In genomic region chr1:161560960-161561715, GRCh38 we compare ENCODE assay signal across 10 cellular contexts. TPM values are rescaled to one million over a fixed set of nuclear protein-coding genes. Genes with fewer than 3 reads are reported as not detected.
DNase-seq lines count a peak whose midpoint lies in the region; ATAC-seq and TF ChIP-seq lines count a peak whose summit lies in the region.
"Not testable (repeated sequence)": the region's sequence is repeated elsewhere in the genome, so short reads cannot be mapped to it uniquely, and the experiment has no call there.
"Had no signal": no experiment of that assay in that cellular context is flagged by ENCODE, and none has a peak within 500 bp of the region (broad histone marks: within the 10 kb centered on the region; RNA-seq: fewer than 3 reads in every experiment).

No MANE protein-coding gene starts in this region.

- H3K36me3 Mint-ChIP-seq in CD8-positive, alpha-beta memory T cell; activated T-helper 2 cell treated with anti-CD3 and anti-CD28 coated beads, Interferon-gamma antibody, Interleukin-2, Interleukin-4, amounts not matched to agents 10 μg/mL and 5 μg/mL and 100 μg/mL, durations not matched to agents 14 hours and 24 hours and 36 hours (ENCODE audit: low read depth): not testable (repeated sequence)

- H3K27ac Mint-ChIP-seq in CD8-positive, alpha-beta memory T cell = peak overlapping the region in 7 of 8 donors; percentile 43 to 90 (median 80)
- peak overlapping the region; percentile 13 for H3K27ac Mint-ChIP-seq in activated T-helper 2 cell treated with anti-CD3 and anti-CD28 coated beads, Interferon-gamma antibody, Interleukin-2, Interleukin-4, amounts not matched to agents 10 μg/mL and 5 μg/mL and 100 μg/mL, durations not matched to agents 14 hours and 24 hours and 36 hours

- H3K4me3 Mint-ChIP-seq in CD8-positive, alpha-beta memory T cell = peak overlapping the region in 6 of 7 donors; percentile 52 to 73 (median 66)
- H3K4me3 Mint-ChIP-seq in activated T-helper 2 cell treated with anti-CD3 and anti-CD28 coated beads, Interferon-gamma antibody, Interleukin-2, Interleukin-4, amounts not matched to agents 10 μg/mL and 5 μg/mL and 100 μg/mL, durations not matched to agents 14 hours and 24 hours and 36 hours (ENCODE audit: low read depth) = not testable (repeated sequence)

- intact Hi-C loops in activated T-helper 2 cell treated with anti-CD3 and anti-CD28 coated beads, Interferon-gamma antibody, Interleukin-2, Interleukin-4, amounts not matched to agents 10 μg/mL and 5 μg/mL and 100 μg/mL, durations not matched to agents 14 hours and 24 hours and 36 hours (cut with micrococcal nuclease) = loop anchor here (10.0 kb wide), 1 partner anchor 84 kb away; no protein-coding TSS in a partner anchor
- intact Hi-C loops in lower lobe of right lung (cut with DNase I) = not testable (repeated sequence)

- not testable (repeated sequence) for H3K27ac ChIP-seq in CD8-positive, alpha-beta memory T cell (ENCODE audit: low read depth, low read length); lower lobe of right lung

- ATAC-seq in GM19452 (IDR thresholded peaks at IDR 0.05; ENCODE audit: unreplicated experiment) = peak; percentile 56
- ATAC-seq in lower lobe of right lung = peak; percentile 89 to 92
- peak; percentile 9 for ATAC-seq in stimulated activated naive CD8-positive, alpha-beta T cell treated with anti-CD3 and anti-CD28 coated beads, Interleukin-15, Interleukin-2, amounts not matched to agents 100 U/mL and 50 U/mL, for 24 hours

- H3K27me3 ChIP-seq in CD8-positive, alpha-beta memory T cell (ENCODE audit: insufficient read depth, low read length, poor library complexity, severe bottlenecking); lower lobe of right lung (ENCODE audit: low read depth): not testable (repeated sequence)

- H3K4me1 Mint-ChIP-seq in CD8-positive, alpha-beta memory T cell = peaks cover 9 to 13% (median 11%) of the 10 kb centered on the region in 3 donors
- H3K4me1 Mint-ChIP-seq in activated T-helper 2 cell treated with anti-CD3 and anti-CD28 coated beads, Interferon-gamma antibody, Interleukin-2, Interleukin-4, amounts not matched to agents 10 μg/mL and 5 μg/mL and 100 μg/mL, durations not matched to agents 14 hours and 24 hours and 36 hours (ENCODE audit: low read depth) = peaks cover 12% of the 10 kb centered on the region

- POLR2A ChIA-PET in CD8-positive, alpha-beta memory T cell (lab: Charles Lee) = not testable (repeated sequence)

- peak; percentile 5 for TF ChIP-seq CTCF in fibroblast of the aortic adventitia (IDR thresholded peaks at IDR 0.05; ENCODE audit: insufficient read depth, low read length)
- TF ChIP-seq CTCF in lower lobe of right lung (IDR thresholded peaks at IDR 0.05) = peak; percentile 17

- not testable (repeated sequence) for H3K4me3 ChIP-seq in CD8-positive, alpha-beta memory T cell (ENCODE audit: low read length); fibroblast of the aortic adventitia (ENCODE audit: low read depth, low read length); lower lobe of right lung

- H3K9me3 Mint-ChIP-seq in CD8-positive, alpha-beta memory T cell; activated T-helper 2 cell treated with anti-CD3 and anti-CD28 coated beads, Interferon-gamma antibody, Interleukin-2, Interleukin-4, amounts not matched to agents 10 μg/mL and 5 μg/mL and 100 μg/mL, durations not matched to agents 14 hours and 24 hours and 36 hours: not testable (repeated sequence)

- CTCF ChIA-PET in CD8-positive, alpha-beta memory T cell (lab: Charles Lee) = not testable (repeated sequence)

- H3K36me3 ChIP-seq in CD8-positive, alpha-beta memory T cell (ENCODE audit: insufficient read depth, low read length); lower lobe of right lung: not testable (repeated sequence)

- H3K27me3 Mint-ChIP-seq in CD8-positive, alpha-beta memory T cell = not testable (repeated sequence)
- H3K27me3 Mint-ChIP-seq in activated T-helper 2 cell treated with anti-CD3 and anti-CD28 coated beads, Interferon-gamma antibody, Interleukin-2, Interleukin-4, amounts not matched to agents 10 μg/mL and 5 μg/mL and 100 μg/mL, durations not matched to agents 14 hours and 24 hours and 36 hours (ENCODE audit: low read depth) = peaks cover 14% of the 10 kb centered on the region

- not testable (repeated sequence) for DNase-seq in CD8-positive, alpha-beta memory T cell; activated T-helper 2 cell treated with anti-CD3 and anti-CD28 coated beads, Interferon-gamma antibody, Interleukin-2, Interleukin-4, amounts not matched to agents 10 μg/mL and 5 μg/mL and 100 μg/mL, durations not matched to agents 14 hours and 24 hours and 36 hours (ENCODE audit: low spot score); lower lobe of right lung; stimulated activated naive CD8-positive, alpha-beta T cell treated with anti-CD3 and anti-CD28 coated beads, Interleukin-15, Interleukin-2, amounts not matched to agents 100 U/mL and 50 U/mL, for 24 hours
- DNase-seq in M059J (ENCODE audit: low read depth) (peak; percentile 47), SIG-M5 treated with dmso at 0.1 percent for 504 hours (lab: John Stamatoyannopoulos, UW; ENCODE audit: unreplicated experiment) (peak; percentile 92), fibroblast of the aortic adventitia (ENCODE audit: low read depth) (peak; percentile 42)

- H3K4me1 ChIP-seq in CD8-positive, alpha-beta memory T cell (ENCODE audit: insufficient read depth, low read length); lower lobe of right lung: not testable (repeated sequence)

- not testable (repeated sequence) for H3K9me3 ChIP-seq in CD8-positive, alpha-beta memory T cell (ENCODE audit: low read length); lower lobe of right lung

RNA-seq across cellular contexts. Expression of gene FCGR3A, which starts 11.5 kb away (rescaled TPM):
- total RNA-seq in CD8-positive, alpha-beta memory T cell = 1 to 10 TPM in 1 of 2 experiments, under 1 TPM in 1; 0.58 to 1.1 TPM
- 44.6 TPM for polyA plus RNA-seq in CD8-positive, alpha-beta memory T cell
- not detected in 2 replicates for total RNA-seq in M059J (2014; rRNA removed; shearing (Covaris generic))
- not detected in 2 replicates for total RNA-seq in activated T-helper 2 cell treated with anti-CD3 and anti-CD28 coated beads, Interferon-gamma antibody, Interleukin-2, Interleukin-4, amounts not matched to agents 10 μg/mL and 5 μg/mL and 100 μg/mL, durations not matched to agents 14 hours and 24 hours and 36 hours
- not detected in 2 replicates for total RNA-seq in fibroblast of the aortic adventitia (ENCODE audit: low replicate concordance)
- 323 TPM for total RNA-seq in lower lobe of right lung
- total RNA-seq: epithelial cell of proximal tubule had no signal
- polyA plus RNA-seq: BJ had no signal

RNA-seq across cellular contexts. Expression of gene HSPA6, which starts 36.8 kb away (rescaled TPM):
- 1 to 10 TPM in 1 of 2 experiments, under 1 TPM in 1; 0.90 to 1.3 TPM for total RNA-seq in CD8-positive, alpha-beta memory T cell
- polyA plus RNA-seq in CD8-positive, alpha-beta memory T cell = 1.4 TPM
- 0.15 and 0.44 TPM in 2 replicates for total RNA-seq in M059J (2014; rRNA removed; shearing (Covaris generic))
- 4.4 and 4.9 TPM in 2 replicates for total RNA-seq in activated T-helper 2 cell treated with anti-CD3 and anti-CD28 coated beads, Interferon-gamma antibody, Interleukin-2, Interleukin-4, amounts not matched to agents 10 μg/mL and 5 μg/mL and 100 μg/mL, durations not matched to agents 14 hours and 24 hours and 36 hours
- total RNA-seq in fibroblast of the aortic adventitia (ENCODE audit: low replicate concordance) (0.45 TPM in 1 of 2 replicates, not detected in the other), lower lobe of right lung (13.0 TPM)

RNA-seq across cellular contexts. Expression of gene FCGR2A, which starts 55.9 kb away (rescaled TPM):
- total RNA-seq in CD8-positive, alpha-beta memory T cell = under 1 TPM; 0.46 to 0.82 TPM
- not detected for polyA plus RNA-seq in CD8-positive, alpha-beta memory T cell
- 6.6 and 7.8 TPM in 2 replicates for total RNA-seq in M059J (2014; rRNA removed; shearing (Covaris generic))
- 0.50 and 0.60 TPM in 2 replicates for total RNA-seq in activated T-helper 2 cell treated with anti-CD3 and anti-CD28 coated beads, Interferon-gamma antibody, Interleukin-2, Interleukin-4, amounts not matched to agents 10 μg/mL and 5 μg/mL and 100 μg/mL, durations not matched to agents 14 hours and 24 hours and 36 hours
- total RNA-seq in fibroblast of the aortic adventitia (ENCODE audit: low replicate concordance) (0.99 TPM in 1 of 2 replicates, not detected in the other), lower lobe of right lung (223 TPM)
- total RNA-seq: epithelial cell of proximal tubule had no signal

Comparison
In these comparisons a context has a peak if more than half of its experiments do, and no peak if none do; other contexts are left out.
1. ATAC-seq: peak in every context shown above with its lines; median percentile 90 in lower lobe of right lung; 56 in GM19452; 9 in stimulated activated naive CD8-positive, alpha-beta T cell treated with anti-CD3 and anti-CD28 coated beads, Interleukin-15, Interleukin-2, amounts not matched to agents 100 U/mL and 50 U/mL, for 24 hours.
2. RNA of gene FCGR3A, which starts 11.5 kb away (total RNA-seq): 323 TPM in lower lobe of right lung (single experiment); 0.58 to 1.1 TPM in CD8-positive, alpha-beta memory T cell, not detected in activated T-helper 2 cell treated with anti-CD3 and anti-CD28 coated beads, Interferon-gamma antibody, Interleukin-2, Interleukin-4, amounts not matched to agents 10 μg/mL and 5 μg/mL and 100 μg/mL, durations not matched to agents 14 hours and 24 hours and 36 hours, not detected in M059J and not detected in fibroblast of the aortic adventitia; every median in the first group is over 100 times any median in the second.
3. RNA of gene FCGR2A, which starts 55.9 kb away (total RNA-seq): 223 TPM in lower lobe of right lung (single experiment); 6.6 to 7.8 TPM in M059J, 0.99 TPM in fibroblast of the aortic adventitia, 0.46 to 0.82 TPM in CD8-positive, alpha-beta memory T cell and 0.50 to 0.60 TPM in activated T-helper 2 cell treated with anti-CD3 and anti-CD28 coated beads, Interferon-gamma antibody, Interleukin-2, Interleukin-4, amounts not matched to agents 10 μg/mL and 5 μg/mL and 100 μg/mL, durations not matched to agents 14 hours and 24 hours and 36 hours; every median in the first group is over 10 times any median in the second.